Comparison of ENCODE assay signal across 8 cellular contexts in the genomic region with DNA sequence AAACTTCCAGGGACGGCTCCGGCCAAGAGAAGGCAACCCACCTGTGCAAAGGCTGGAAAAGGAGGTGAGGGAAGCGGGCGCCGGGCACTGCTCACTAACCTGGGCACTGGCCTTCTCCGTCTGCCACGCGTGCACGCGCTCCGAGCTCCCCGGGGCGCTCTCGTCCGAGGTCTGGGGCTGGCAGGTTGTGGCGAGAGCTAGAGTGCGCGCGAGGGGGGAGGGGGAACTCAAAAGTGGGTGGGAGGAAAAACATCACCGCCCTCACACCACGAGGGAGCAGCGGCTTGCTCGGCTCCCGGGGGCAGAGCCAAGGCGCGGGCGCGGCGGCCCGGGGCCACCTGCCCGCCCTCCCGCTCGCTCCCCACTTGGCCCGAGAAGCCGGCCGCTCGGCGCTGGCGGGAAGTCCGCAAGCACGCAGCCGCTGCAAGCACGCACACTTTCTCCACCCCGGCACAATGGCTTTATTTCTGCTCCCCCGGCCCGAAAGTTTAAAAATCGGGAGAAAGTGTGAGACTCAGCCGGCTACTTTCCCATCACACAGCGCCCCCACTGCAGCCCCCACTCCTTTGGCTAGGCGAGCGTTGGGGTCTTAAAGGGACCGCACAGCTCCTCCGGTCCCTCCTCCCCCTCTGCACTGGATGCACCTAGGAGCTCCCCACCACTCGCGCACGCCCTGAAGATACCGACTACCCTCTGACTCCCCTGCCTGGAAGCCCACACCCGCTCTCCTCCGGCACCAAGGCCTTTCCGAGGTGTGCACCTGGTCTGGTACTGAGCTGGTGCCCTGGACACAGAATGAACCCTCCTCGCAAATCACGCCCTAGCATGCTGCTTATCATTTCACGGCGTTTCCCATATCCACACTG. TPM values are rescaled to one million over a fixed set of nuclear protein-coding genes. Genes with fewer than 3 reads are reported as not detected.
DNase-seq lines count a peak whose midpoint lies in the region; ATAC-seq, FAIRE-seq and TF ChIP-seq lines count a peak whose summit lies in the region.

A gene with protein sequence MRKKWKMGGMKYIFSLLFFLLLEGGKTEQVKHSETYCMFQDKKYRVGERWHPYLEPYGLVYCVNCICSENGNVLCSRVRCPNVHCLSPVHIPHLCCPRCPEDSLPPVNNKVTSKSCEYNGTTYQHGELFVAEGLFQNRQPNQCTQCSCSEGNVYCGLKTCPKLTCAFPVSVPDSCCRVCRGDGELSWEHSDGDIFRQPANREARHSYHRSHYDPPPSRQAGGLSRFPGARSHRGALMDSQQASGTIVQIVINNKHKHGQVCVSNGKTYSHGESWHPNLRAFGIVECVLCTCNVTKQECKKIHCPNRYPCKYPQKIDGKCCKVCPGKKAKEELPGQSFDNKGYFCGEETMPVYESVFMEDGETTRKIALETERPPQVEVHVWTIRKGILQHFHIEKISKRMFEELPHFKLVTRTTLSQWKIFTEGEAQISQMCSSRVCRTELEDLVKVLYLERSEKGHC (minus strand): TSS at position 173 of the 866 bp plus-strand sequence. CDS start 3,636 bp downstream, outside the sequence.

- H3K4me2 ChIP-seq in H1 (ENCODE audit: insufficient read depth in 1 of 2, low read depth in 2 of 2, low read length in 2 of 2), result peak within 1 kb of the TSS; percentile 71 to 93

- peak within 1 kb of the TSS; percentile 60 for H3K18ac ChIP-seq in H1 (ENCODE audit: extremely low read depth, low read length)

- FAIRE-seq in H1 (lab: Jason Lieb, UNC), result peak; percentile 52

- no peak for ATAC-seq in GM18867 (IDR thresholded peaks at IDR 0.05; ENCODE audit: unreplicated experiment)

- peak within 1 kb of the TSS; percentile 83 for H4K5ac ChIP-seq in H1 (ENCODE audit: insufficient read length, low read depth, low read length)

- no peak within 1 kb of the TSS for H3K14ac ChIP-seq in H1 (ENCODE audit: insufficient read length)

- H2BK20ac ChIP-seq in H1 (ENCODE audit: low read length), result no peak within 1 kb of the TSS; the same call in 1 of the 2 replicates

- 3% methylated on average over 13 of the region's 64 CpGs; no CpG with 5 or more reads in 1 of the 2 experiments for WGBS in H1 (ENCODE audit: extremely low coverage in 1 of 2, insufficient coverage in 1 of 2, insufficient read length in 1 of 2, insufficient replicate concordance in 2 of 2, low coverage in 1 of 2, low lambda C conversion rate in 2 of 2, missing lambda C conversion rate in 1 of 2), 2 experiments

- no peak for TF ChIP-seq RAD21 in H1 (IDR thresholded peaks at IDR 0.05 in 1 of 2, conservative IDR thresholded peaks at IDR 0.05 in 1 of 2; ENCODE audit: low read depth in 2 of 2, low read length in 2 of 2)

- H3K4me3 ChIP-seq in H1 (ENCODE audit: extremely low read depth in 1 of 4, insufficient read depth in 2 of 4, low read depth in 3 of 4, low read length in 4 of 4), result peak within 1 kb of the TSS; percentile 45 to 67 (median 52)
- H3K4me3 ChIP-seq in vagina, result peak within 1 kb of the TSS; percentile 26 to 32
- no peak within 1 kb of the TSS for H3K4me3 ChIP-seq in CD4-positive, alpha-beta memory T cell (ENCODE audit: low read length in 2 of 2)

- H3K23me2 ChIP-seq in H1 (ENCODE audit: low read depth, low read length), result no peaks in the 10 kb centered on the region; the same call in 1 of the 2 replicates

- peaks cover 0 to 8% (median 1%) of the 10 kb centered on the region in 4 experiments; a peak in 2 of 7 replicates for H3K4me1 ChIP-seq in H1 (replicated peaks in 1 of 4; ENCODE audit: control insufficient read depth in 3 of 4, insufficient read depth in 4 of 4, low read length in 3 of 4)
- H3K4me1 ChIP-seq in vagina, result no peaks in the 10 kb centered on the region
- no peaks in the 10 kb centered on the region for H3K4me1 ChIP-seq in CD4-positive, alpha-beta memory T cell (ENCODE audit: insufficient read depth, low read length)

- no peak within 1 kb of the TSS for H3K56ac ChIP-seq in H1 (replicated peaks; ENCODE audit: insufficient read length, low read depth, low read length)

- H3K36me3 ChIP-seq in H1 (ENCODE audit: control insufficient read depth in 2 of 4, insufficient read depth in 4 of 4, low read length in 3 of 4) (no peaks in the 10 kb centered on the region), vagina (no peaks in the 10 kb centered on the region)
- no peaks in the 10 kb centered on the region for H3K36me3 ChIP-seq in CD4-positive, alpha-beta memory T cell (ENCODE audit: insufficient read depth, low read length)

- no peaks in the 10 kb centered on the region for H4K20me1 ChIP-seq in H1 (replicated peaks in 1 of 2; ENCODE audit: control insufficient read depth in 1 of 2, insufficient read depth in 2 of 2, low read length in 2 of 2)

- H4K91ac ChIP-seq in H1 (replicated peaks; ENCODE audit: insufficient read length, low read length), result no peak within 1 kb of the TSS

- no peak within 1 kb of the TSS for H3K4ac ChIP-seq in H1 (replicated peaks; ENCODE audit: insufficient read length, low read depth, low read length)

- peak within 1 kb of the TSS in 2 of 8 donors; percentile 14 to 51 for H3K4me3 Mint-ChIP-seq in CD4-positive, alpha-beta memory T cell

- intact Hi-C loops in vagina (cut with DNase I), result no loop called here
- intact Hi-C loops in CD4-positive, alpha-beta memory T cell (cut with micrococcal nuclease), result no loop called here

- H3K27me3 Mint-ChIP-seq in CD4-positive, alpha-beta memory T cell, result peaks cover 1 to 6% of the 10 kb centered on the region in 2 donors

- H4K8ac ChIP-seq in H1 (ENCODE audit: extremely low read depth, insufficient read depth, low read length), result peak within 1 kb of the TSS; percentile 46; the same call in 1 of the 2 replicates

- H3K23ac ChIP-seq in H1 (ENCODE audit: insufficient read length), result no peak within 1 kb of the TSS

- H3K27ac ChIP-seq in H1 (ENCODE audit: low read depth, low read length) (no peak within 1 kb of the TSS), vagina (no peak within 1 kb of the TSS)
- no peak within 1 kb of the TSS for H3K27ac ChIP-seq in CD4-positive, alpha-beta memory T cell (ENCODE audit: low read depth, low read length)

- DNase-seq in ELR (ENCODE audit: low read depth), result peak; percentile 63
- DNase-seq in NCI-H510A treated with DMSO at 0.1 percent for 48 hours (lab: John Stamatoyannopoulos, UW), result peak; percentile 25
- DNase-seq in H1 (ENCODE audit: low read depth in 1 of 2, low spot score in 2 of 2), result peak in 1 of 2 experiments; percentile 55
- peak; percentile 15 for DNase-seq in mucosa of gallbladder (ENCODE audit: low spot score)
- DNase-seq in vagina (ENCODE audit: extremely low spot score in 2 of 2), result no peak
- DNase-seq in HT-29 (ENCODE audit: low spot score), result no peak
- DNase-seq in CD4-positive, alpha-beta memory T cell, result no peak

- peak within 1 kb of the TSS; percentile 60; the same call in 1 of the 2 replicates for H2BK5ac ChIP-seq in H1 (ENCODE audit: low read depth, low read length)

- H2BK120ac ChIP-seq in H1 (replicated peaks; ENCODE audit: low read depth, low read length), result peak within 1 kb of the TSS; percentile 92

- no peaks in the 10 kb centered on the region for H3K79me2 ChIP-seq in H1 (ENCODE audit: control insufficient read depth in 1 of 2, insufficient read depth in 2 of 2, low read length in 2 of 2)

- no peak within 1 kb of the TSS for H2AK5ac ChIP-seq in H1 (ENCODE audit: low read depth, low read length)

- CTCF ChIA-PET in H1 (lab: Charles Lee; ENCODE audit: partially characterized antibody), result interaction anchor here (0.7 to 1.9 kb wide), 2 partner anchors 10 to 128 kb away, joined by 3 to 6 read pairs; no protein-coding TSS in a partner anchor
- CTCF ChIA-PET in CD4-positive, alpha-beta memory T cell (lab: Charles Lee; ENCODE audit: partially characterized antibody), result no interaction called here

- peak within 1 kb of the TSS; percentile 100 for H2AFZ ChIP-seq in H1 (ENCODE audit: low read length)

- H3K27me3 ChIP-seq in H1 (replicated peaks in 1 of 4; ENCODE audit: control insufficient read depth in 3 of 4, extremely low read depth in 1 of 4, insufficient read depth in 3 of 4, low read length in 3 of 4) (peaks cover 0 to 2% (median 0%) of the 10 kb centered on the region in 4 experiments; a peak in 2 of 7 replicates), vagina (no peaks in the 10 kb centered on the region)
- no peaks in the 10 kb centered on the region for H3K27me3 ChIP-seq in CD4-positive, alpha-beta memory T cell (ENCODE audit: insufficient read depth, low read length)

- H3K79me1 ChIP-seq in H1 (ENCODE audit: low read depth, low read length), result no peaks in the 10 kb centered on the region

- H2BK12ac ChIP-seq in H1 (ENCODE audit: low read depth, low read length), result 0 out of 2 replicates have a peak within 1 kb of the TSS, but pooled peaks have one; percentile 9

- TF ChIP-seq POLR2A in H1 (IDR thresholded peaks at IDR 0.05; ENCODE audit: control extremely low read depth in 1 of 2, low read depth in 2 of 2, low read length in 2 of 2) (peak; percentile 18 to 53; a peak in 2 of 3 replicates), vagina (IDR thresholded peaks at IDR 0.05) (no peak)

- H2BK15ac ChIP-seq in H1 (ENCODE audit: low read length), result no peak within 1 kb of the TSS

- peak within 1 kb of the TSS; percentile 25 to 66 (median 42); a peak in 6 of 7 replicates for H3K9ac ChIP-seq in H1 (replicated peaks in 1 of 4; ENCODE audit: extremely low read depth in 1 of 4, low read depth in 3 of 4, low read length in 3 of 4)

- H3K36me3 Mint-ChIP-seq in CD4-positive, alpha-beta memory T cell, result no peaks in the 10 kb centered on the region

- no peak for TF ChIP-seq EP300 in H1 (IDR thresholded peaks at IDR 0.05; ENCODE audit: borderline replicate concordance in 1 of 2, low read depth in 2 of 2, low read length in 2 of 2)

- H3K4me1 Mint-ChIP-seq in CD4-positive, alpha-beta memory T cell, result peaks cover 0 to 6% (median under 1%) of the 10 kb centered on the region in 4 donors

- POLR2A ChIA-PET in H1 (lab: Charles Lee; ENCODE audit: partially characterized antibody), result interaction anchor here (0.7 to 1.6 kb wide), 7 partner anchors 9 to 190 kb away, joined by 3 to 6 read pairs (median 3); no protein-coding TSS in a partner anchor
- POLR2A ChIA-PET in CD4-positive, alpha-beta memory T cell (lab: Charles Lee; ENCODE audit: partially characterized antibody), result no interaction called here

- no peak for TF ChIP-seq CTCF in H1 (IDR thresholded peaks at IDR 0.05; ENCODE audit: control extremely low read depth in 1 of 3, insufficient read depth in 1 of 3, low read depth in 1 of 3, low read length in 3 of 3)
- no peak for TF ChIP-seq CTCF in vagina (IDR thresholded peaks at IDR 0.05)

- peaks cover 0 to 2% (median 0%) of the 10 kb centered on the region in 8 donors for H3K9me3 Mint-ChIP-seq in CD4-positive, alpha-beta memory T cell

- no peak within 1 kb of the TSS for H3K27ac Mint-ChIP-seq in CD4-positive, alpha-beta memory T cell

- H3K9me3 ChIP-seq in H1 (ENCODE audit: insufficient read depth in 2 of 2, low read depth in 1 of 2, low read length in 1 of 2), result no peaks in the 10 kb centered on the region
- no peaks in the 10 kb centered on the region for H3K9me3 ChIP-seq in vagina
- H3K9me3 ChIP-seq in CD4-positive, alpha-beta memory T cell (ENCODE audit: control insufficient read depth in 1 of 2, low read length in 2 of 2), result no peaks in the 10 kb centered on the region

RNA-seq across cellular contexts. Expression of the gene that starts here (rescaled TPM):
- total RNA-seq in H1 (2021; fragmentation: NEBNext Ultra II Directional; extraction: Animal tissue kit (Norgen Biotek cat#: 25700)), result 15.6 and 17.4 TPM in 2 replicates
- polyA plus RNA-seq in H1 (2011; rRNA removed), result 4.0 and 5.6 TPM in 2 replicates
- 7.7 TPM for polyA plus RNA-seq in H1 (2011; cell fraction: cytosol; rRNA removed)
- polyA plus RNA-seq in H1 (2011; cell fraction: nucleus; rRNA removed), result 5.0 TPM
- polyA plus RNA-seq in H1 (2012, experiment 1 of 2), result 8.4 to 11.6 TPM (median 9.2 TPM) in 4 replicates
- 1.3 TPM for polyA plus RNA-seq in H1 (2012, experiment 2 of 2)
- 12.6 TPM for polyA plus RNA-seq in H1 (2013, experiment 1 of 2)
- 15.0 TPM for polyA plus RNA-seq in H1 (2013, experiment 2 of 2)
- 13.0 and 15.1 TPM in 2 replicates for polyA minus RNA-seq in H1 (2011; rRNA and poly(A)+ RNA removed)
- polyA minus RNA-seq in H1 (2011; cell fraction: cytosol; rRNA and poly(A)+ RNA removed), result 2.6 TPM
- polyA minus RNA-seq in H1 (2011; cell fraction: nucleus; rRNA and poly(A)+ RNA removed), result 4.5 TPM
- 8.1 TPM for total RNA-seq in mucosa of gallbladder
- total RNA-seq in vagina, result 36.8 TPM
- not detected in 2 replicates for total RNA-seq in HT-29 (2014; rRNA removed; shearing (Covaris generic))
- total RNA-seq in CD4-positive, alpha-beta memory T cell, result not detected
- not detected for polyA plus RNA-seq in CD4-positive, alpha-beta memory T cell

Comparison
In these comparisons a context has a peak if more than half of its experiments do, and no peak if none do; other contexts are left out.
1. DNase-seq: peak in ELR (single experiment), NCI-H510A treated with DMSO at 0.1 percent for 48 hours (single experiment) and mucosa of gallbladder (single experiment); none in vagina (0 of 2), HT-29 (single experiment) and CD4-positive, alpha-beta memory T cell (0 of 5).
2. H3K4me3 ChIP-seq: peak in H1 (4 of 4) and vagina (2 of 2); none in CD4-positive, alpha-beta memory T cell (0 of 2).
3. POLR2A ChIP-seq: peak in H1 (2 of 2); none in vagina (0 of 2).